1 cellular context compared by ENCODE assay signal in the genomic region with DNA sequence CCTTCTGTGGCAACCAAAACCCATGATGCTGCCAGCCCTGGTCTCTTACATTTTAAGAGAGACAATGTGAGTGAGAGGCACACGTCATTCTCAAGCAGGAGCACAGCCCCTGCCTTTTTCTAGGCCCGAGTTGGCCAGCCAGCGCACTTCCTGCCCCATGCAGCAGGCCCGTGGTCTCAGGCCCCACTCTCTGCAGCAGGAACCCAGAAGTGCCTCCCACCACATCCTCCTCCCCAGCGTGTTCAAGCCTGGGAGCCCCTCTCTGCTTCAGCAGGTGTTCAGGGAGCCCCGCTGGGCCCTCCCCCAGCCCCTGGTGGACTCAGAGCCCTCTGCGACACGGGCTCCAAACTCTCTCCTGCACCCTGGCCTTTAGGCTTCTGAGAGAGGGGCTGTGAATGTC.
TF ChIP-seq lines count a peak whose summit lies in the region.

No MANE protein-coding gene starts in this region.

TF ChIP-seq in GM23338, 12 proteins besides CTCF, POLR2A, EP300 and RAD21 (continued from another document):
- TF ChIP-seq STAT1 (IDR thresholded peaks at IDR 0.05; ENCODE audit: unreplicated experiment) (no peak), EZH2phosphoT487 (IDR thresholded peaks at IDR 0.05; ENCODE audit: unreplicated experiment) (no peak), ZNF331 (CRISPR knock-in tag; IDR thresholded peaks at IDR 0.05; ENCODE audit: low read depth) (no peak), POLR2AphosphoS5 (IDR thresholded peaks at IDR 0.05; ENCODE audit: low read depth) (no peak), CREB1 (CRISPR knock-in tag; IDR thresholded peaks at IDR 0.05; ENCODE audit: low read depth) (no peak), ZNF114 (CRISPR knock-in tag; IDR thresholded peaks at IDR 0.05) (no peak)
- TF ChIP-seq, protein P1, sequence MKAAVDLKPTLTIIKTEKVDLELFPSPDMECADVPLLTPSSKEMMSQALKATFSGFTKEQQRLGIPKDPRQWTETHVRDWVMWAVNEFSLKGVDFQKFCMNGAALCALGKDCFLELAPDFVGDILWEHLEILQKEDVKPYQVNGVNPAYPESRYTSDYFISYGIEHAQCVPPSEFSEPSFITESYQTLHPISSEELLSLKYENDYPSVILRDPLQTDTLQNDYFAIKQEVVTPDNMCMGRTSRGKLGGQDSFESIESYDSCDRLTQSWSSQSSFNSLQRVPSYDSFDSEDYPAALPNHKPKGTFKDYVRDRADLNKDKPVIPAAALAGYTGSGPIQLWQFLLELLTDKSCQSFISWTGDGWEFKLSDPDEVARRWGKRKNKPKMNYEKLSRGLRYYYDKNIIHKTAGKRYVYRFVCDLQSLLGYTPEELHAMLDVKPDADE (IDR thresholded peaks at IDR 0.05), result no peak
- TF ChIP-seq, protein P2, sequence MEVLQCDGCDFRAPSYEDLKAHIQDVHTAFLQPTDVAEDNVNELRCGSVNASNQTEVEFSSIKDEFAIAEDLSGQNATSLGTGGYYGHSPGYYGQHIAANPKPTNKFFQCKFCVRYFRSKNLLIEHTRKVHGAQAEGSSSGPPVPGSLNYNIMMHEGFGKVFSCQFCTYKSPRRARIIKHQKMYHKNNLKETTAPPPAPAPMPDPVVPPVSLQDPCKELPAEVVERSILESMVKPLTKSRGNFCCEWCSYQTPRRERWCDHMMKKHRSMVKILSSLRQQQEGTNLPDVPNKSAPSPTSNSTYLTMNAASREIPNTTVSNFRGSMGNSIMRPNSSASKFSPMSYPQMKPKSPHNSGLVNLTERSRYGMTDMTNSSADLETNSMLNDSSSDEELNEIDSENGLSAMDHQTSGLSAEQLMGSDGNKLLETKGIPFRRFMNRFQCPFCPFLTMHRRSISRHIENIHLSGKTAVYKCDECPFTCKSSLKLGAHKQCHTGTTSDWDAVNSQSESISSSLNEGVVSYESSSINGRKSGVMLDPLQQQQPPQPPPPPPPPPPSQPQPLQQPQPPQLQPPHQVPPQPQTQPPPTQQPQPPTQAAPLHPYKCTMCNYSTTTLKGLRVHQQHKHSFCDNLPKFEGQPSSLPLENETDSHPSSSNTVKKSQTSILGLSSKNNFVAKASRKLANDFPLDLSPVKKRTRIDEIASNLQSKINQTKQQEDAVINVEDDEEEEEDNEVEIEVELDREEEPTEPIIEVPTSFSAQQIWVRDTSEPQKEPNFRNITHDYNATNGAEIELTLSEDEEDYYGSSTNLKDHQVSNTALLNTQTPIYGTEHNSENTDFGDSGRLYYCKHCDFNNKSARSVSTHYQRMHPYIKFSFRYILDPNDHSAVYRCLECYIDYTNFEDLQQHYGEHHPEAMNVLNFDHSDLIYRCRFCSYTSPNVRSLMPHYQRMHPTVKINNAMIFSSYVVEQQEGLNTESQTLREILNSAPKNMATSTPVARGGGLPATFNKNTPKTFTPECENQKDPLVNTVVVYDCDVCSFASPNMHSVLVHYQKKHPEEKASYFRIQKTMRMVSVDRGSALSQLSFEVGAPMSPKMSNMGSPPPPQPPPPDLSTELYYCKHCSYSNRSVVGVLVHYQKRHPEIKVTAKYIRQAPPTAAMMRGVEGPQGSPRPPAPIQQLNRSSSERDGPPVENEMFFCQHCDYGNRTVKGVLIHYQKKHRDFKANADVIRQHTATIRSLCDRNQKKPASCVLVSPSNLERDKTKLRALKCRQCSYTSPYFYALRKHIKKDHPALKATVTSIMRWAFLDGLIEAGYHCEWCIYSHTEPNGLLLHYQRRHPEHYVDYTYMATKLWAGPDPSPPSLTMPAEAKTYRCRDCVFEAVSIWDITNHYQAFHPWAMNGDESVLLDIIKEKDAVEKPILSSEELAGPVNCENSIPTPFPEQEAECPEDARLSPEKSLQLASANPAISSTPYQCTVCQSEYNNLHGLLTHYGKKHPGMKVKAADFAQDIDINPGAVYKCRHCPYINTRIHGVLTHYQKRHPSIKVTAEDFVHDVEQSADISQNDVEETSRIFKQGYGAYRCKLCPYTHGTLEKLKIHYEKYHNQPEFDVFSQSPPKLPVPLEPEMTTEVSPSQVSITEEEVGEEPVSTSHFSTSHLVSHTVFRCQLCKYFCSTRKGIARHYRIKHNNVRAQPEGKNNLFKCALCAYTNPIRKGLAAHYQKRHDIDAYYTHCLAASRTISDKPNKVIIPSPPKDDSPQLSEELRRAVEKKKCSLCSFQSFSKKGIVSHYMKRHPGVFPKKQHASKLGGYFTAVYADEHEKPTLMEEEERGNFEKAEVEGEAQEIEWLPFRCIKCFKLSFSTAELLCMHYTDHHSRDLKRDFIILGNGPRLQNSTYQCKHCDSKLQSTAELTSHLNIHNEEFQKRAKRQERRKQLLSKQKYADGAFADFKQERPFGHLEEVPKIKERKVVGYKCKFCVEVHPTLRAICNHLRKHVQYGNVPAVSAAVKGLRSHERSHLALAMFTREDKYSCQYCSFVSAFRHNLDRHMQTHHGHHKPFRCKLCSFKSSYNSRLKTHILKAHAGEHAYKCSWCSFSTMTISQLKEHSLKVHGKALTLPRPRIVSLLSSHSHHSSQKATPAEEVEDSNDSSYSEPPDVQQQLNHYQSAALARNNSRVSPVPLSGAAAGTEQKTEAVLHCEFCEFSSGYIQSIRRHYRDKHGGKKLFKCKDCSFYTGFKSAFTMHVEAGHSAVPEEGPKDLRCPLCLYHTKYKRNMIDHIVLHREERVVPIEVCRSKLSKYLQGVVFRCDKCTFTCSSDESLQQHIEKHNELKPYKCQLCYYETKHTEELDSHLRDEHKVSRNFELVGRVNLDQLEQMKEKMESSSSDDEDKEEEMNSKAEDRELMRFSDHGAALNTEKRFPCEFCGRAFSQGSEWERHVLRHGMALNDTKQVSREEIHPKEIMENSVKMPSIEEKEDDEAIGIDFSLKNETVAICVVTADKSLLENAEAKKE (CRISPR knock-in tag; IDR thresholded peaks at IDR 0.05), result no peak
